27 cellular contexts compared by ENCODE assay signal in the genomic region with DNA sequence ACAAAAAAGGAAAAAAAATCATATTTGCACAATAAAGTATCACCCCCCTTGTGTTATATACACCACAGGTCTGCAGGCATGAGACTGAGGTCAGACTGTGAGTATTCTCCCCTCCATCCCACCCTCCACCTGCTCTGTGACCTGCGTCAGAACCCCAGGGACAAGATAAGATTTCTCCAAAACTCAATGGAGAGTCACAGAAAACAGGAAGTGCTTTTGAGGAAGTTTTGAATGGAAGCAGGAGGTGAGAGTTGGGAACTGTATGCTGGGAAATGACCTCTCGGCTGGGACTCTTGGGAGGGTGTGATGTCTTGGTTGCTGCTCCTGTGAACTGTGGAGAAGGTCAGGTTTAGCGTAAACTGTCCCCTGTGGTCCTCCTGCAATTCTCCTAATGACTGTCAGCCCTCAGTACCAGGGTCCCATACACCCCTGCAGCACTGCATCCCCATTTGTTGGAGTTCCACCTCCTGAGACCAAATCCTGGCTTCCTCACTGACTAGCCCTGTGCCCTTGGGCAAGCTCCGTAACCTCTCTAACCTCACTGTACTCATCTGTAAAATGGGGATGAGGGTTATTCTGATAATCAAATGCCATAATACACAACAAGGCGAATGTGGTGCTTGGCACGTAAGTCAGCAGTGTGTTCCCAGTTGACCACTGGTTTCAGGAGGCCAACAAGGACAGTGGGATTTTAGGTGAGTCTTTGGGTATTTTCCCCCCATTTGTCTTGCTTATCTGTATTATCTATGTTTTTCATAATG.
"Had no signal": no experiment of that assay in that cellular context is flagged by ENCODE, and none has a peak within 500 bp of the region (broad histone marks: within the 10 kb centered on the region; RNA-seq: fewer than 3 reads in every experiment).

No MANE protein-coding gene starts in this region.

- FAIRE-seq: astrocyte, urothelium cell line had no signal

- H3K27ac ChIP-seq: brain microvascular endothelial cell, foreskin keratinocyte, heart right ventricle, right atrium auricular region, spleen, suprapubic skin, tibial nerve had no signal

- H3K4me3 ChIP-seq: heart right ventricle, right atrium auricular region, spleen, suprapubic skin, tibial nerve had no signal

- DNase-seq: activated CD4-positive, alpha-beta memory T cell treated with anti-CD3 and anti-CD28 coated beads for 36 hours; activated CD4-positive, alpha-beta T cell treated with anti-CD3 and anti-CD28 coated beads, Interleukin-2, amount 10 ng/mL, durations not matched to agents 24 days and 14 days; activated CD4-positive, CD25-positive, alpha-beta regulatory T cell treated with anti-CD3 and anti-CD28 coated beads, Interleukin-2, amount 50 U/mL, for 72 hours; activated CD8-positive, alpha-beta memory T cell treated with anti-CD3 and anti-CD28 coated beads, Interleukin-2, amount 50 U/mL, for 4 hours; activated gamma-delta T cell; activated naive CD4-positive, alpha-beta T cell treated with anti-CD3 and anti-CD28 coated beads, Interleukin-2, amount 10 ng/mL, durations not matched to agents 7 days and 5 days; activated T-cell treated with anti-CD3 and anti-CD28 coated beads, Interleukin-2, amount 50 U/mL, for 1 hour; amniotic stem cell; brain microvascular endothelial cell; caudate nucleus; cortex of kidney; foreskin keratinocyte; heart right ventricle; kidney glomerular epithelial cell; left ventricle myocardium superior; midbrain; naive thymus-derived CD8-positive, alpha-beta T cell; occipital lobe; spleen; stimulated activated naive CD4-positive, alpha-beta T cell; T-helper 9 cell had no signal

- H3K36me3 ChIP-seq: brain microvascular endothelial cell, heart right ventricle, right atrium auricular region, spleen, suprapubic skin, tibial nerve had no signal

- H3K27me3 ChIP-seq: brain microvascular endothelial cell, foreskin keratinocyte, heart right ventricle, right atrium auricular region, suprapubic skin, tibial nerve had no signal

- H3K9me3 ChIP-seq: heart right ventricle, right atrium auricular region, spleen, suprapubic skin, tibial nerve had no signal

- ATAC-seq: esophagus mucosa; foreskin keratinocyte; heart right ventricle; left ventricle myocardium superior; naive thymus-derived CD8-positive, alpha-beta T cell had no signal
